ENCODE assay signal across 29 cellular contexts in genomic region chrX:1841746-1842145, GRCh38.
"Had no signal": no experiment of that assay in that cellular context is flagged by ENCODE, and none has a peak within 500 bp of the region (broad histone marks: within the 10 kb centered on the region; RNA-seq: fewer than 3 reads in every experiment).

No MANE protein-coding gene starts in this region.

- DNase-seq: activated effector memory CD4-positive, alpha-beta T cell treated with anti-CD3 and anti-CD28 coated beads, Interleukin-2, amount 50 U/mL, for 16 hours; activated effector memory CD4-positive, alpha-beta T cell treated with Interleukin-2 at 50 U/mL for 16 hours; activated gamma-delta T cell; activated gamma-delta T cell treated with Interleukin-2 at 50 U/mL for 16 hours; activated naive CD4-positive, alpha-beta T cell; activated naive CD4-positive, alpha-beta T cell treated with anti-CD3 and anti-CD28 coated beads for 36 hours; activated naive CD4-positive, alpha-beta T cell treated with anti-CD3 and anti-CD28 coated beads, Interleukin-2, amount 10 ng/mL, durations not matched to agents 7 days and 5 days; activated naive CD4-positive, alpha-beta T cell treated with anti-CD3 and anti-CD28 coated beads, Interleukin-2, amount 50 U/mL, for 16 hours; activated naive CD4-positive, alpha-beta T cell treated with Interleukin-2 at 50 U/mL for 16 hours; activated naive CD8-positive, alpha-beta T cell treated with anti-CD3 and anti-CD28 coated beads for 36 hours; activated naive CD8-positive, alpha-beta T cell treated with anti-CD3 and anti-CD28 coated beads, Interleukin-2, amount 10 ng/mL, durations not matched to agents 7 days and 5 days; activated naive CD8-positive, alpha-beta T cell treated with anti-CD3 and anti-CD28 coated beads, Interleukin-2, amount 50 U/mL, for 24 hours; activated T-cell treated with anti-CD3 and anti-CD28 coated beads, Interleukin-2, amount 50 U/mL, for 1 hour; activated T-cell treated with anti-CD3 and anti-CD28 coated beads, Interleukin-2, amount 50 U/mL, for 24 hours; activated T-cell treated with anti-CD3 and anti-CD28 coated beads, Interleukin-2, amount 50 U/mL, for 4 hours; activated T-cell treated with anti-CD3 and anti-CD28 coated beads, Interleukin-2, amount 50 U/mL, for 48 hours; activated T-cell treated with anti-CD3 and anti-CD28 coated beads, Interleukin-2, amount 50 U/mL, for 72 hours; adrenal gland; amniotic stem cell; amygdala; anterior cingulate cortex; aorta; body of pancreas; brain microvascular endothelial cell; caudate nucleus; central memory CD4-positive, alpha-beta T cell; cerebellar nuclear complex had no signal

- ATAC-seq: activated naive CD4-positive, alpha-beta T cell treated with anti-CD3 and anti-CD28 coated beads, Interleukin-2, amount 50 U/mL, for 72 hours; activated naive CD8-positive, alpha-beta T cell treated with anti-CD3 and anti-CD28 coated beads, Interleukin-2, amount 50 U/mL, for 24 hours; activated T-cell treated with anti-CD3 and anti-CD28 coated beads, Interleukin-2, amount 50 U/mL, for 4 hours; activated T-cell treated with anti-CD3 and anti-CD28 coated beads, Interleukin-2, amount 50 U/mL, for 72 hours; activated T-helper 17 cell treated with anti-CD3 and anti-CD28 coated beads, Interleukin-2, amount 50 U/mL, for 72 hours; body of pancreas had no signal
